10 cellular contexts compared by ENCODE assay signal in the genomic region with DNA sequence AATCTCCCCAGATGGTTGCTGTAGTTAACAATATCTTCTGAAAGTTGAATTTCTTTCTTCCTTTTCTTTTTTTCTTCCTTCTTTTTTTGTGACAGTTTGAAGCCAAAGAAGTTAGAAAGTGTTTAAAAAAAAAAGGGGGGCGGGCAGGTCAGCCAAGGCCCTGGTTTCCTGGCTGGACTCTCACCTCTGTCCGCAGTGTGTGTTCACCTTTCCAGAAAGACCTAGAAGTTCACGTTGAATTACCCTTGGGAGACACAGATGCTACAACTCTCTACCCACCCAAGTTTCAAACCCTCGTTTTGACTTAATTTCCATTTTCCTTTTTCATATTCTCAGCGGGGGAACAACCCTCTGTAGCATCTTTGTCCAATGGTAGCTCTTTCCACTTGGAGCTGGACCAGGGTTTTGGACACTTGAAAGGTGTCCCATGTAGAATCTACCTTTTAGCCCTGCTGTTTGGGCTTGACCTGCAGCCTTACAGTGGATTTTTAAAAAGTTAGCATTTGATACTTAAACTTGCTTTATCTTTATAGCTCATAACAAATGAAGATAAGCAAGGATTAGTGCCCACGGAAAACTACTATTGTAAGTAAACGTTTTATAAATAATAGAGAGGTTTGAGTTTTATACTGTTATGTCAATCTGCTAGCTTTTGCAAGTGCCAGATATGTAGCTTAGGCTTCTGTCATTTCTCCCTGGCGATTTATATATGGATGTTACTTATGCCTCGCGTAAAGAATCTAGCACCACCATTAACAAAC. TPM values are rescaled to one million over a fixed set of nuclear protein-coding genes. Genes with fewer than 3 reads are reported as not detected.
"Had no signal": no experiment of that assay in that cellular context is flagged by ENCODE, and none has a peak within 500 bp of the region (broad histone marks: within the 10 kb centered on the region; RNA-seq: fewer than 3 reads in every experiment).

No MANE protein-coding gene starts in this region.

- H3K9me3 ChIP-seq: HAP-1 had no signal

- H3K36me3 ChIP-seq: HAP-1 had no signal

- H2AFZ ChIP-seq: GM23248 had no signal

- ATAC-seq: HCT116 had no signal

- DNase-seq: GM23248, GOT3, H7, KBM-7 had no signal

- FAIRE-seq: HTR-8/SVneo had no signal

- H3K9ac ChIP-seq: GM23248, KMS-11 had no signal

- H3K4me3 ChIP-seq: GM23248, HAP-1 had no signal

- H3K27ac ChIP-seq: GM23248, KMS-11 had no signal

- H3K4me2 ChIP-seq: KMS-11 had no signal

- H3K4me1 ChIP-seq: HAP-1 had no signal

RNA-seq across cellular contexts. Expression of gene MEP1B, which starts 20.0 kb away (rescaled TPM):
- total RNA-seq: GM23248, H4, H7, HT-29 had no signal
- polyA plus RNA-seq: GM23248 had no signal
